In the genomic region with DNA sequence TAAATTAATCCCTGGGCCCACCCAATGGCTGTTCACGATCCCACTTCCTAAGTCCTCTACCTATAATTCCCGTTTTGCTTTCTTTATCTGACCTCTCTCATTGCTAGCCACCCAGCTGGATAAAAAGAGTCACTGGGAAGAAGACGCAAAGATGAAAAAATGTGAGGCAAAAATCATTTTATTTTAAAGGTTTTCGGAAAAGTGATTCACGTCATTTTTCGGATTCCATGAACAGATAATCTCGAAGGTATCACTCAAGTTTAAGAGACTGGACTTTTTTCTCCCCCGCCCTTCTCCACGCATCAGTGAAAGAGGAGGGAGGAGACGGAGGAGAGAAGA, we compare ENCODE assay signal across 1 cellular context.
TF ChIP-seq lines count a peak whose summit lies in the region.

No MANE protein-coding gene starts in this region.

TF ChIP-seq in endothelial cell of umbilical vein, 7 proteins besides CTCF, POLR2A, EP300 and RAD21 (continued from another document):
- TF ChIP-seq MYC (IDR thresholded peaks at IDR 0.05; ENCODE audit: low read depth, low read length) (no peak), FOS (IDR thresholded peaks at IDR 0.05; ENCODE audit: borderline replicate concordance, insufficient read depth, low read length) (no peak)
- TF ChIP-seq, protein P1, sequence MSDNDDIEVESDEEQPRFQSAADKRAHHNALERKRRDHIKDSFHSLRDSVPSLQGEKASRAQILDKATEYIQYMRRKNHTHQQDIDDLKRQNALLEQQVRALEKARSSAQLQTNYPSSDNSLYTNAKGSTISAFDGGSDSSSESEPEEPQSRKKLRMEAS (IDR thresholded peaks at IDR 0.05; ENCODE audit: insufficient read depth, insufficient read length), result no peak
TF ChIP-seq in endothelial cell of umbilical vein: peak in this region for 0.
